28 cellular contexts compared by ENCODE assay signal in the genomic region with DNA sequence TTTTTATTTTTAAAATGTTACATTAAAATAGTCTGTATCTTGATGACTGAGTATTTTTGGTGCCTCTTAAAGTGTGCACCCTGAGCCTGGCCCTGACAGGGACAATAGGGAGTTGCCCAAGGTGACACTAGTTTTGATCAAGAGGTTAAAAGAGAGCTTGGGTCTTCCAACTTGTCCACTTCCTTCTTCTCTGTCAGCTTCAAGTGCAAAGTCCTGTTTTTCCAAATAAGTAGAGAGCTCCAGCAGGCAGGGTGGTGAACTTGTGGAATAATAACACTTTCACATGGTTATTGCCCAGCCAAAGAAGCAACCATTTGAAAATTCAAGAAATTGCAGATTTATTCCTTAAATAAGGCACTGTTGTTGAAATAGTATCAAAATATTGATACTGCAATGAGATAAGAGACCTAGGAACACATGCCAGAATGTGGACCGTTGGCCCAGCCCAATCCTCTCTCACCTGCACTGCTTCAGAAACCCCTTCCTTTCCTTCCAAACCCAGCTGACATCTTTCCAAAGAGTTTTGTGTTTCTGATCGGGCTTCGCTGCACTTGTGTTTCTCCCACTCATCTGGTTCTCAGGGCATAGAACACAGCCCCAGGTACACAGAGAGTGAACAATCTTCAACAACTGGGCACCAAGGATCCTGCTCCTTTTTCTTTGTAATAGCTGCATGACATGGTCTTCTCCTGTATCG. TPM values are rescaled to one million over a fixed set of nuclear protein-coding genes. Genes with fewer than 3 reads are reported as not detected.
"Had no signal": no experiment of that assay in that cellular context is flagged by ENCODE, and none has a peak within 500 bp of the region (broad histone marks: within the 10 kb centered on the region; RNA-seq: fewer than 3 reads in every experiment).

No MANE protein-coding gene starts in this region.

- H3K36me3 ChIP-seq: brain microvascular endothelial cell, esophagus squamous epithelium, gastroesophageal sphincter had no signal

- ATAC-seq: activated CD4-positive, alpha-beta T cell treated with anti-CD3 and anti-CD28 coated beads for 36 hours; activated CD8-positive, alpha-beta memory T cell treated with anti-CD3 and anti-CD28 coated beads, Interleukin-2, amount 10 ng/mL, durations not matched to agents 7 days and 5 days; activated CD8-positive, alpha-beta T cell treated with anti-CD3 and anti-CD28 coated beads, Interleukin-2, amount 10 ng/mL, durations not matched to agents 7 days and 5 days; gastroesophageal sphincter had no signal

- H3K4me1 ChIP-seq: esophagus squamous epithelium, gastroesophageal sphincter had no signal

- DNase-seq: activated CD4-positive, alpha-beta memory T cell treated with anti-CD3 and anti-CD28 coated beads for 36 hours; activated CD4-positive, alpha-beta T cell treated with anti-CD3 and anti-CD28 coated beads for 36 hours; activated CD4-positive, alpha-beta T cell treated with anti-CD3 and anti-CD28 coated beads, Interleukin-2, amount 10 ng/mL, durations not matched to agents 24 days and 14 days; activated CD4-positive, CD25-positive, alpha-beta regulatory T cell; activated CD4-positive, CD25-positive, alpha-beta regulatory T cell treated with anti-CD3 and anti-CD28 coated beads, Interleukin-2, amount 50 U/mL, for 72 hours; activated CD8-positive, alpha-beta memory T cell treated with anti-CD3 and anti-CD28 coated beads, Interleukin-2, amount 10 ng/mL, durations not matched to agents 7 days and 5 days; activated CD8-positive, alpha-beta memory T cell treated with anti-CD3 and anti-CD28 coated beads, Interleukin-2, amount 50 U/mL, for 4 hours; activated CD8-positive, alpha-beta T cell treated with anti-CD3 and anti-CD28 coated beads, Interleukin-2, amount 10 ng/mL, durations not matched to agents 7 days and 5 days; activated gamma-delta T cell treated with Interleukin-2 at 50 U/mL for 16 hours; activated naive CD4-positive, alpha-beta T cell treated with anti-CD3 and anti-CD28 coated beads, Interleukin-2, amount 50 U/mL, for 16 hours; activated naive CD4-positive, alpha-beta T cell treated with Interleukin-2 at 50 U/mL for 16 hours; activated T-cell treated with anti-CD3 and anti-CD28 coated beads, Interleukin-2, amount 50 U/mL, for 1 hour; activated T-cell treated with anti-CD3 and anti-CD28 coated beads, Interleukin-2, amount 50 U/mL, for 48 hours; amniotic stem cell; brain microvascular endothelial cell; cortex of kidney; dermis blood vessel endothelial cell; effector CD4-positive, alpha-beta T cell; esophagus squamous epithelium; foreskin melanocyte; T-helper 2 cell had no signal

- H3K27ac ChIP-seq: brain microvascular endothelial cell, epithelial cell of prostate, esophagus squamous epithelium, gastroesophageal sphincter had no signal

- H3K4me3 ChIP-seq: esophagus squamous epithelium, gastroesophageal sphincter had no signal

- H3K9me3 ChIP-seq: esophagus squamous epithelium, gastroesophageal sphincter had no signal

RNA-seq across cellular contexts. Expression of gene COL2A1, which starts 13.8 kb away (rescaled TPM):
- total RNA-seq: activated CD4-positive, alpha-beta memory T cell treated with anti-CD3 and anti-CD28 coated beads for 36 hours; activated CD8-positive, alpha-beta memory T cell treated with anti-CD3 and anti-CD28 coated beads for 36 hours; activated CD8-positive, alpha-beta T cell treated with anti-CD3 and anti-CD28 coated beads, Interleukin-2, amount 10 ng/mL, durations not matched to agents 7 days and 5 days; dermis blood vessel endothelial cell; endothelial cell of umbilical vein; esophagus squamous epithelium; fibroblast of lung; gastroesophageal sphincter; glomerular endothelial cell; T-helper 1 cell treated with Interleukin-12 subunit alpha and Interleukin-12 subunit beta and Interleukin-4 antibody, amounts not matched to agents 30 ng/mL and 1 ng/mL, for 36 hours had no signal
- polyA plus RNA-seq: endothelial cell of umbilical vein, fibroblast of lung had no signal
